Comparison of ENCODE assay signal across 26 cellular contexts in the genomic region with DNA sequence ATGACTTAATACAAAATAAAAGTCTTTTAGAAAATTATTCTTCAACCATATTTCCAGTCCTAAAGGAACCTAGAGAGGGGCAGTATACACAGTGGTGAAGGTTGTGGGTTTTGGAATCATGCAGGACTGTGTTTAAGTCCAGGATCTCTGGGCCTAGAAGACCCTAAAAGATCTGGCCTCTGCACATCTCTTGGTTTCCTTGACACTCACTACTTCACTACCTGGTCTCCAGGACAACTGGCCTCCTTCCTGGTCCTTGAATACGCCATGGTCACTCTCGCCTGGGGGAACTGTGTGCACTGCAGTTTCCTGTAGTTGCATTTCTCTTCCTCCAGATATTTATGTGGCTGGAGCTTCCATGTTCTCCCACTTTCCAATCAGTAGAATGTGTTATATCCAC.
DNase-seq lines count a peak whose midpoint lies in the region; FAIRE-seq and TF ChIP-seq lines count a peak whose summit lies in the region.
"Had no signal": no experiment of that assay in that cellular context is flagged by ENCODE, and none has a peak within 500 bp of the region (broad histone marks: within the 10 kb centered on the region; RNA-seq: fewer than 3 reads in every experiment).

No MANE protein-coding gene starts in this region.

- TF ChIP-seq POLR2A in suprapubic skin (IDR thresholded peaks at IDR 0.05), result no peak

- TF ChIP-seq EP300 in suprapubic skin (IDR thresholded peaks at IDR 0.05), result no peak

- no peak overlapping the region for H3K4me3 ChIP-seq in bronchial epithelial cell (ENCODE audit: low read depth, low read length)
- no peak overlapping the region for H3K4me3 ChIP-seq in suprapubic skin
- H3K4me3 ChIP-seq: BLaER1, GM12878 had no signal

- H3K27ac ChIP-seq in suprapubic skin, result no peak overlapping the region
- H3K27ac ChIP-seq: BLaER1 had no signal

- DNase-seq in NCI-H69 (lab: John Stamatoyannopoulos, UW) (peak; percentile 36), bronchial epithelial cell (ENCODE audit: low read depth) (no peak), hypothalamus (lab: John Stamatoyannopoulos, UW) (no peak), suprapubic skin (ENCODE audit: low spot score in 2 of 2) (no peak)
- no peak for DNase-seq in activated naive CD8-positive, alpha-beta T cell treated with anti-CD3 and anti-CD28 coated beads for 36 hours
- DNase-seq: 8988T; ACHN; BE2C; C1 segment of cervical spinal cord; CD4-positive, alpha-beta memory T cell; CD4-positive, CD25-positive, alpha-beta regulatory T cell; CD8-positive, alpha-beta memory T cell; COR-L47; DMS 273 treated with DMSO at 0.1 percent for 48 hours; DMS153; DMS53; DMS79; DND-41; EL; GDM1 had no signal

- H3K36me3 ChIP-seq in bronchial epithelial cell (ENCODE audit: control insufficient read depth, insufficient read depth, low read length) (no peaks in the 10 kb centered on the region), suprapubic skin (no peaks in the 10 kb centered on the region)
- H3K36me3 ChIP-seq: BLaER1 had no signal

- no peaks in the 10 kb centered on the region for H3K4me1 ChIP-seq in suprapubic skin
- H3K4me1 ChIP-seq: BE2C, BLaER1 had no signal

- no peaks in the 10 kb centered on the region for H3K4me1 Mint-ChIP-seq in activated naive CD8-positive, alpha-beta T cell treated with anti-CD3 and anti-CD28 coated beads for 36 hours
- H3K4me1 Mint-ChIP-seq: CD14-positive monocyte; CD4-positive, alpha-beta memory T cell; CD4-positive, CD25-positive, alpha-beta regulatory T cell; CD8-positive, alpha-beta memory T cell had no signal

- H3K27ac Mint-ChIP-seq in activated naive CD8-positive, alpha-beta T cell treated with anti-CD3 and anti-CD28 coated beads for 36 hours, result no peak overlapping the region
- H3K27ac Mint-ChIP-seq: CD14-positive monocyte; CD4-positive, alpha-beta memory T cell; CD4-positive, CD25-positive, alpha-beta regulatory T cell; CD8-positive, alpha-beta memory T cell had no signal

- H3K27me3 ChIP-seq in bronchial epithelial cell (ENCODE audit: control insufficient read depth, insufficient read depth, low read length) (no peaks in the 10 kb centered on the region), suprapubic skin (no peaks in the 10 kb centered on the region)
- H3K27me3 ChIP-seq: BE2C, BLaER1 had no signal

- 92% methylated on average over 2 of the region's 2 CpGs for WGBS in suprapubic skin

- H3K9me3 ChIP-seq in suprapubic skin, result no peaks in the 10 kb centered on the region
- H3K9me3 ChIP-seq: BE2C, BLaER1 had no signal

- H3K36me3 Mint-ChIP-seq in activated naive CD8-positive, alpha-beta T cell treated with anti-CD3 and anti-CD28 coated beads for 36 hours, result no peaks in the 10 kb centered on the region
- H3K36me3 Mint-ChIP-seq: CD14-positive monocyte; CD4-positive, alpha-beta memory T cell; CD4-positive, CD25-positive, alpha-beta regulatory T cell; CD8-positive, alpha-beta memory T cell had no signal

- FAIRE-seq in bronchial epithelial cell (lab: Jason Lieb, UNC), result peak; percentile 93
- FAIRE-seq: A204.1, GM12878, GM12892, GM18507 had no signal

- H3K9me3 Mint-ChIP-seq in activated naive CD8-positive, alpha-beta T cell treated with anti-CD3 and anti-CD28 coated beads for 36 hours, result no peaks in the 10 kb centered on the region
- H3K9me3 Mint-ChIP-seq: CD4-positive, alpha-beta memory T cell; CD8-positive, alpha-beta memory T cell had no signal

- no peak overlapping the region for H3K4me3 Mint-ChIP-seq in activated naive CD8-positive, alpha-beta T cell treated with anti-CD3 and anti-CD28 coated beads for 36 hours
- H3K4me3 Mint-ChIP-seq: CD14-positive monocyte; CD4-positive, alpha-beta memory T cell; CD4-positive, CD25-positive, alpha-beta regulatory T cell; CD8-positive, alpha-beta memory T cell had no signal

- TF ChIP-seq CTCF in bronchial epithelial cell (IDR thresholded peaks at IDR 0.05; ENCODE audit: insufficient read depth, low read length, severe bottlenecking) (no peak), suprapubic skin (IDR thresholded peaks at IDR 0.05) (no peak)

- peaks cover 5% of the 10 kb centered on the region for H3K27me3 Mint-ChIP-seq in activated naive CD8-positive, alpha-beta T cell treated with anti-CD3 and anti-CD28 coated beads for 36 hours
